1 cellular context compared by ENCODE assay signal in the genomic region with DNA sequence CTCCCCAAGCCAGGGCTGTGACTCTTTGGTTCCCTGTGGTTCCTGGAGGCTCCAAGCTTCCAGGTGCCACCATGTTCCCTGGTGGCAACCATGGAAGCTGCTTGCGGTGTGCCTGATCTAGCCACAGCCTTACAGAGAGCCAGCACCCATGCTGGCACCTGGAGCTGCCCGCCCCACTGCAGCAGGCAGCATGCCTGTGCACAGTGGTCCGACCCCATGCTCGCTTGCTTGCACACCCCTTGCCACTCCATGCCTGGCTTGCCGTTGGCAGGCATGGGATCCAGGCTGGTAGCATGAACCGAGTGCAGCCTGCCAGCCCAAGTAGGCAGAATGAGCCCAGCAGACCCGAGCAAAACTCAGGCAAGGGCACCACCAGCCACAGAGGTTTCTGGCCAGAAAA.
TF ChIP-seq lines count a peak whose summit lies in the region.

No MANE protein-coding gene starts in this region.

TF ChIP-seq in H1, 55 proteins besides CTCF, POLR2A, EP300 and RAD21:
- TF ChIP-seq GTF2F1 (IDR thresholded peaks at IDR 0.05; ENCODE audit: borderline replicate concordance, low read depth, low read length) (no peak), JUND (IDR thresholded peaks at IDR 0.05; ENCODE audit: low read length) (no peak), SP4 (IDR thresholded peaks at IDR 0.05; ENCODE audit: low read length) (no peak), BRCA1 (IDR thresholded peaks at IDR 0.05; ENCODE audit: low read depth, low read length) (no peak), PHF8 (conservative IDR thresholded peaks at IDR 0.05; ENCODE audit: low read depth, low read length) (no peak), HDAC2 (IDR thresholded peaks at IDR 0.05; ENCODE audit: borderline replicate concordance in 1 of 2, low read depth in 2 of 2, low read length in 2 of 2) (no peak), GABPA (IDR thresholded peaks at IDR 0.05; ENCODE audit: borderline replicate concordance, insufficient read depth, low read length) (no peak), RNF2 (IDR thresholded peaks at IDR 0.05; ENCODE audit: borderline replicate concordance, low read depth, low read length, missing control alignments, poor library complexity, severe bottlenecking) (no peak), TAF7 (optimal IDR thresholded peaks at IDR 0.05; ENCODE audit: borderline replicate concordance, low read depth, low read length) (no peak), EGR1 (IDR thresholded peaks at IDR 0.05; ENCODE audit: borderline replicate concordance, low read depth, low read length) (no peak), POLR2AphosphoS5 (IDR thresholded peaks at IDR 0.05; ENCODE audit: low read depth, low read length) (no peak)
- TF ChIP-seq, protein P1, sequence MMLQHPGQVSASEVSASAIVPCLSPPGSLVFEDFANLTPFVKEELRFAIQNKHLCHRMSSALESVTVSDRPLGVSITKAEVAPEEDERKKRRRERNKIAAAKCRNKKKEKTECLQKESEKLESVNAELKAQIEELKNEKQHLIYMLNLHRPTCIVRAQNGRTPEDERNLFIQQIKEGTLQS (IDR thresholded peaks at IDR 0.05; ENCODE audit: insufficient read depth, low read depth, low read length), result no peak
